In the genomic region with DNA sequence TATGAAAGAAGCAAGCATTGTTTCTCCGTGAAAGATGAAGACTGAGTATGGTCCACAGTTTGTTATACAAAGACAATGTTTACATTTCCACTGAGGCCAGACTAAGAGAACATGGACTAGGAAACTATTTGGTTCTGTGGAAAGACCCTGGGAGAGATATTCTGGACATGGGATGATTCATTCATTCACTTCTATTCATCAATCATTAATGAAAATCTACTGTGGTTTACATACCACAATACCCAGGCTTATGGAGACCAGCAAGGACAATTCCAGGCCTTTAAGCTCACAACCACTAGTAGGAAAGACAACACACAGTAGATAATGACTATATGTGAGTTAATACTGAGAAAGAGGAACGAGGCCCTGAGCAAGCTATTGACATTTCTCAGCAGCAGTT, we compare ENCODE assay signal across 16 cellular contexts.
DNase-seq lines count a peak whose midpoint lies in the region; ATAC-seq and TF ChIP-seq lines count a peak whose summit lies in the region.
"Had no signal": no experiment of that assay in that cellular context is flagged by ENCODE, and none has a peak within 500 bp of the region (broad histone marks: within the 10 kb centered on the region; RNA-seq: fewer than 3 reads in every experiment).

No MANE protein-coding gene starts in this region.

- no peak for DNase-seq in Calu3
- peak; percentile 26 for DNase-seq in HK-2 (ENCODE audit: unreplicated experiment)
- DNase-seq in epithelial cell of proximal tubule (ENCODE audit: low read depth) = peak; percentile 88
- DNase-seq in activated CD4-positive, alpha-beta T cell treated with anti-CD3 and anti-CD28 coated beads, Interleukin-2, amount 50 U/mL, for 48 hours = no peak
- DNase-seq in stimulated activated naive CD8-positive, alpha-beta T cell treated with anti-CD3 and anti-CD28 coated beads, Interleukin-15, Interleukin-2, amounts not matched to agents 100 U/mL and 50 U/mL, for 24 hours = no peak
- no peak for DNase-seq in stimulated activated CD4-positive, alpha-beta T cell treated with anti-CD3 and anti-CD28 coated beads, Interleukin-2, amount 100 ng/mL, for 24 hours
- DNase-seq: activated CD4-positive, alpha-beta T cell treated with anti-CD3 and anti-CD28 coated beads, Interleukin-2, amount 10 ng/mL, durations not matched to agents 7 days and 5 days; activated naive CD4-positive, alpha-beta T cell treated with anti-CD3 and anti-CD28 coated beads, Interleukin-2, amount 50 U/mL, for 16 hours; activated T-cell treated with anti-CD3 and anti-CD28 coated beads, Interleukin-2, amount 50 U/mL, for 1 hour; IMR-90; NCI-H2081; NCI-H524 treated with DMSO at 0.1 percent for 48 hours had no signal

- intact Hi-C loops in Calu3 (cut with micrococcal nuclease; ENCODE audit: unreplicated experiment) = no loop called here

- no peak overlapping the region for H3K4me3 Mint-ChIP-seq in Calu3 (ENCODE audit: low read depth, unreplicated experiment)
- H3K4me3 Mint-ChIP-seq: activated CD4-positive, alpha-beta T cell treated with anti-CD3 and anti-CD28 coated beads, Interleukin-2, amount 10 ng/mL, durations not matched to agents 7 days and 5 days; brain; neural crest cell had no signal

- CTCF ChIA-PET in Calu3 (lab: Charles Lee) = no interaction called here

- TF ChIP-seq CTCF in Calu3 (IDR thresholded peaks at IDR 0.05; ENCODE audit: unreplicated experiment) = no peak
- no peak for TF ChIP-seq CTCF in epithelial cell of proximal tubule (conservative IDR thresholded peaks at IDR 0.05; ENCODE audit: low read depth, low read length)

- no peaks in the 10 kb centered on the region for H3K9me3 Mint-ChIP-seq in Calu3 (ENCODE audit: low read depth, unreplicated experiment)
- H3K9me3 Mint-ChIP-seq: activated CD4-positive, alpha-beta T cell treated with anti-CD3 and anti-CD28 coated beads, Interleukin-2, amount 10 ng/mL, durations not matched to agents 7 days and 5 days; neural crest cell had no signal

- H3K4me1 Mint-ChIP-seq in Calu3 (ENCODE audit: low read depth, unreplicated experiment) = peaks cover 11% of the 10 kb centered on the region
- H3K4me1 Mint-ChIP-seq: activated CD4-positive, alpha-beta T cell treated with anti-CD3 and anti-CD28 coated beads, Interleukin-2, amount 10 ng/mL, durations not matched to agents 7 days and 5 days; brain had no signal

- H3K36me3 Mint-ChIP-seq in Calu3 (ENCODE audit: insufficient read depth, unreplicated experiment) = no peaks in the 10 kb centered on the region
- H3K36me3 Mint-ChIP-seq: brain had no signal

- no TSS peak for BruUV-seq in Calu3 (replicated peaks; lab: Mats Ljungman, UMichigan)

- peak overlapping the region; percentile 35 for H3K27ac Mint-ChIP-seq in Calu3 (ENCODE audit: unreplicated experiment)
- H3K27ac Mint-ChIP-seq: activated CD4-positive, alpha-beta T cell treated with anti-CD3 and anti-CD28 coated beads, Interleukin-2, amount 10 ng/mL, durations not matched to agents 7 days and 5 days; brain had no signal

- no peak overlapping the region for H3K4me3 ChIP-seq in epithelial cell of proximal tubule (ENCODE audit: low read depth, low read length)

- ATAC-seq in GM19463 (IDR thresholded peaks at IDR 0.05; ENCODE audit: unreplicated experiment) = peak; percentile 70
- no peak for ATAC-seq in stimulated activated naive CD8-positive, alpha-beta T cell treated with anti-CD3 and anti-CD28 coated beads, Interleukin-15, Interleukin-2, amounts not matched to agents 100 U/mL and 50 U/mL, for 24 hours
- ATAC-seq in GM19328 (IDR thresholded peaks at IDR 0.05; ENCODE audit: unreplicated experiment) = no peak

- no peaks in the 10 kb centered on the region for H3K27me3 Mint-ChIP-seq in Calu3 (ENCODE audit: unreplicated experiment)
- H3K27me3 Mint-ChIP-seq: activated CD4-positive, alpha-beta T cell treated with anti-CD3 and anti-CD28 coated beads, Interleukin-2, amount 10 ng/mL, durations not matched to agents 7 days and 5 days; brain had no signal

Comparison
In these comparisons a context has a peak if more than half of its experiments do, and no peak if none do; other contexts are left out.
1. DNase-seq: peak in HK-2 (single experiment) and epithelial cell of proximal tubule (single experiment); none in Calu3 (single experiment), activated CD4-positive, alpha-beta T cell treated with anti-CD3 and anti-CD28 coated beads, Interleukin-2, amount 50 U/mL, for 48 hours (0 of 2), stimulated activated naive CD8-positive, alpha-beta T cell treated with anti-CD3 and anti-CD28 coated beads, Interleukin-15, Interleukin-2, amounts not matched to agents 100 U/mL and 50 U/mL, for 24 hours (single experiment) and stimulated activated CD4-positive, alpha-beta T cell treated with anti-CD3 and anti-CD28 coated beads, Interleukin-2, amount 100 ng/mL, for 24 hours (0 of 2).